Comparison of ENCODE assay signal across 9 cellular contexts in genomic region chr5:91312698-91313097, GRCh38.
DNase-seq lines count a peak whose midpoint lies in the region; ATAC-seq and TF ChIP-seq lines count a peak whose summit lies in the region.
"Had no signal": no experiment of that assay in that cellular context is flagged by ENCODE, and none has a peak within 500 bp of the region (broad histone marks: within the 10 kb centered on the region; RNA-seq: fewer than 3 reads in every experiment).

No MANE protein-coding gene starts in this region.

- H3K36me3 ChIP-seq in lower lobe of right lung (no peaks in the 10 kb centered on the region), thyroid gland (no peaks in the 10 kb centered on the region)

- peak overlapping the region; percentile 56 for H3K27ac Mint-ChIP-seq in activated naive CD4-positive, alpha-beta T cell treated with anti-CD3 and anti-CD28 coated beads for 36 hours
- peak overlapping the region in 1 of 2 donors; percentile 91 for H3K27ac Mint-ChIP-seq in activated naive CD4-positive, alpha-beta T cell treated with anti-CD3 and anti-CD28 coated beads, Interleukin-2, amount 50 U/mL, for 72 hours
- H3K27ac Mint-ChIP-seq in activated naive CD8-positive, alpha-beta T cell: peak overlapping the region; percentile 91

- 61 to 65% methylated on average over 1 of the region's 1 CpG for WGBS in thyroid gland, 2 donors

- H3K4me1 ChIP-seq in lower lobe of right lung (peaks cover 44% of the 10 kb centered on the region), thyroid gland (peaks cover 52 to 59% of the 10 kb centered on the region in 2 donors)

- intact Hi-C loops in activated naive CD4-positive, alpha-beta T cell treated with anti-CD3 and anti-CD28 coated beads for 36 hours (cut with micrococcal nuclease): loop anchor here (5.0 to 10.0 kb wide), 2 partner anchors 838 to 905 kb away; partner anchors contain the start of genes CETN3, MBLAC2 and POLR3G
- intact Hi-C loops in lower lobe of right lung (cut with DNase I): no loop called here
- intact Hi-C loops in thyroid gland (cut with DNase I): no loop called here

- H3K27ac ChIP-seq in lower lobe of right lung: peak overlapping the region; percentile 89
- H3K27ac ChIP-seq in thyroid gland: peak overlapping the region; percentile 81 to 93 (median 88)

- H3K9me3 ChIP-seq in lower lobe of right lung (no peaks in the 10 kb centered on the region), thyroid gland (no peaks in the 10 kb centered on the region)

- H3K4me3 Mint-ChIP-seq in activated naive CD4-positive, alpha-beta T cell treated with anti-CD3 and anti-CD28 coated beads for 36 hours: peak overlapping the region; percentile 24
- H3K4me3 Mint-ChIP-seq in activated naive CD8-positive, alpha-beta T cell: peak overlapping the region; percentile 86

- TF ChIP-seq CTCF in lower lobe of right lung (IDR thresholded peaks at IDR 0.05) (no peak), thyroid gland (IDR thresholded peaks at IDR 0.05) (no peak)

- no peak for DNase-seq in activated naive CD4-positive, alpha-beta T cell treated with anti-CD3 and anti-CD28 coated beads for 36 hours
- DNase-seq in activated naive CD4-positive, alpha-beta T cell treated with anti-CD3 and anti-CD28 coated beads, Interleukin-2, amount 50 U/mL, for 72 hours (ENCODE audit: low spot score in 2 of 2): no peak
- no peak for DNase-seq in lower lobe of right lung
- no peak for DNase-seq in thyroid gland
- no peak for DNase-seq in middle frontal gyrus (ENCODE audit: extremely low spot score, low spot score)
- DNase-seq in HPDE6-E6E7 (ENCODE audit: extremely low spot score): no peak
- DNase-seq in NCI-H1105 treated with DMSO at 0.1 percent for 48 hours (lab: John Stamatoyannopoulos, UW): no peak
- DNase-seq: KBM-7 had no signal

- H3K27me3 Mint-ChIP-seq in activated naive CD4-positive, alpha-beta T cell treated with anti-CD3 and anti-CD28 coated beads for 36 hours (ENCODE audit: low read depth): no peaks in the 10 kb centered on the region
- no peaks in the 10 kb centered on the region for H3K27me3 Mint-ChIP-seq in activated naive CD8-positive, alpha-beta T cell

- peaks cover 2% of the 10 kb centered on the region for H3K36me3 Mint-ChIP-seq in activated naive CD4-positive, alpha-beta T cell treated with anti-CD3 and anti-CD28 coated beads for 36 hours (ENCODE audit: low read depth)
- H3K36me3 Mint-ChIP-seq in activated naive CD4-positive, alpha-beta T cell treated with anti-CD3 and anti-CD28 coated beads, Interleukin-2, amount 50 U/mL, for 72 hours: peaks cover 6 to 8% of the 10 kb centered on the region in 2 donors
- H3K36me3 Mint-ChIP-seq in activated naive CD8-positive, alpha-beta T cell: peaks cover 2% of the 10 kb centered on the region

- no peaks in the 10 kb centered on the region for H3K9me3 Mint-ChIP-seq in activated naive CD4-positive, alpha-beta T cell treated with anti-CD3 and anti-CD28 coated beads for 36 hours
- peaks cover 0 to 5% of the 10 kb centered on the region in 2 donors for H3K9me3 Mint-ChIP-seq in activated naive CD4-positive, alpha-beta T cell treated with anti-CD3 and anti-CD28 coated beads, Interleukin-2, amount 50 U/mL, for 72 hours
- H3K9me3 Mint-ChIP-seq in activated naive CD8-positive, alpha-beta T cell (ENCODE audit: low read depth): peaks cover 3% of the 10 kb centered on the region

- no peak for ATAC-seq in activated naive CD4-positive, alpha-beta T cell treated with anti-CD3 and anti-CD28 coated beads, Interleukin-2, amount 50 U/mL, for 72 hours
- no peak for ATAC-seq in lower lobe of right lung

- H3K27me3 ChIP-seq in lower lobe of right lung (ENCODE audit: low read depth) (no peaks in the 10 kb centered on the region), thyroid gland (no peaks in the 10 kb centered on the region)

- no peak for TF ChIP-seq POLR2A in thyroid gland (IDR thresholded peaks at IDR 0.05)

- no peak overlapping the region for H3K4me3 ChIP-seq in lower lobe of right lung
- H3K4me3 ChIP-seq in thyroid gland (replicated peaks in 1 of 3): no peak overlapping the region

- CTCF ChIA-PET in activated naive CD4-positive, alpha-beta T cell treated with anti-CD3 and anti-CD28 coated beads for 36 hours (lab: Charles Lee): interaction anchor here (0.9 to 4.1 kb wide), 4 partner anchors 10 to 71 kb away, joined by 3 to 22 read pairs (median 4); partner anchors contain the start of gene ARRDC3

- H3K4me1 Mint-ChIP-seq in activated naive CD4-positive, alpha-beta T cell treated with anti-CD3 and anti-CD28 coated beads for 36 hours (ENCODE audit: low read depth): peaks cover 50% of the 10 kb centered on the region
- H3K4me1 Mint-ChIP-seq in activated naive CD8-positive, alpha-beta T cell (ENCODE audit: low read depth): peaks cover 55% of the 10 kb centered on the region
